19 cellular contexts compared by ENCODE assay signal in the genomic region with DNA sequence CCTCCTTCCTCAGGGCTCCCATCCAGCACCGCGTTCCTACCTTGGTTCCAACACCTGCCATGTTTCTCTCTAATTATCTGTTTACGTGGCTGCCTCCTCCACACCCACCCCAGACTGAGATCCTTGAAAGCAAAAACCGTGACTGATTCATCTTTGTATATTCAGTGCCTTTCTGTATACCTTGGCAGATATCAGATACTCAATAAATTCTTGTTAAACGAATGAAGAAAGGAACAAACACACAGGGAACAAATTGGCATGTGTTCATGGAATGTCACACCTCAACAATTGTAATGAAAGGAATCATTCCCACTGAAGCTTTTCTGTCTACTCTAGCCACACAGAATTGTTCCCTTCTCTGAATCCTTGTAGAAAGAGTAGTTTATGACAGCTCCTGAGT. TPM values are rescaled to one million over a fixed set of nuclear protein-coding genes. Genes with fewer than 3 reads are reported as not detected.
DNase-seq lines count a peak whose midpoint lies in the region; ATAC-seq, FAIRE-seq and TF ChIP-seq lines count a peak whose summit lies in the region.
"Had no signal": no experiment of that assay in that cellular context is flagged by ENCODE, and none has a peak within 500 bp of the region (broad histone marks: within the 10 kb centered on the region; RNA-seq: fewer than 3 reads in every experiment).

No MANE protein-coding gene starts in this region.

- no peak overlapping the region for H3K4me3 ChIP-seq in A549

- ATAC-seq in A549 = no peak
- ATAC-seq in GM18868 (IDR thresholded peaks at IDR 0.05; ENCODE audit: unreplicated experiment) = no peak
- no peak for ATAC-seq in HG03520 (IDR thresholded peaks at IDR 0.05; ENCODE audit: unreplicated experiment)
- ATAC-seq: T-helper 17 cell had no signal

- TF ChIP-seq RAD21 in A549 (conservative IDR thresholded peaks at IDR 0.05 in 1 of 2, IDR thresholded peaks at IDR 0.05 in 1 of 2) = no peak

- peak; percentile 49 for FAIRE-seq in A549 (lab: Jason Lieb, UNC)

- peaks cover 30% of the 10 kb centered on the region for H3K4me1 Mint-ChIP-seq in glutamatergic neuron (ENCODE audit: low read depth, unreplicated experiment)
- H3K4me1 Mint-ChIP-seq: T-helper 17 cell had no signal

- 63% methylated on average over 5 of the region's 5 CpGs for WGBS in A549 (ENCODE audit: missing lambda C conversion rate)

- CTCF ChIA-PET in A549 (lab: Yijun Ruan, JAX) = interaction anchor here (1.1 to 1.2 kb wide), 2 partner anchors 32 to 77 kb away, joined by 3 read pairs; no protein-coding TSS in a partner anchor

- DNase-seq in A549 (ENCODE audit: low read depth in 1 of 2, low spot score in 1 of 2) (no peak), DMS153 treated with DMSO at 0.1 percent for 48 hours (lab: John Stamatoyannopoulos, UW; ENCODE audit: unreplicated experiment) (peak; percentile 23), NCI-H2171 (lab: John Stamatoyannopoulos, UW) (peak; percentile 53), glutamatergic neuron (no peak), medulla oblongata (ENCODE audit: extremely low spot score) (no peak)
- DNase-seq: COR-L47, DMS79, H9, Karpas-422, MM.1S, NCI-H146, NCI-H2227 treated with DMSO at 0.1 percent for 48 hours, NCI-H526, SIG-M5, T-helper 17 cell had no signal

- peak overlapping the region; percentile 57 for H3K27ac Mint-ChIP-seq in glutamatergic neuron (ENCODE audit: unreplicated experiment)
- H3K27ac Mint-ChIP-seq: H9, T-helper 17 cell had no signal

- H3K27ac ChIP-seq in A549 = no peak overlapping the region

- peaks cover 7% of the 10 kb centered on the region for H3K9me3 Mint-ChIP-seq in glutamatergic neuron (ENCODE audit: unreplicated experiment)
- H3K9me3 Mint-ChIP-seq: H9 had no signal

- peaks cover 4% of the 10 kb centered on the region for H3K27me3 Mint-ChIP-seq in glutamatergic neuron (ENCODE audit: unreplicated experiment)

- no peaks in the 10 kb centered on the region for H3K9me3 ChIP-seq in A549

- no peak overlapping the region for H3K4me3 Mint-ChIP-seq in glutamatergic neuron (ENCODE audit: unreplicated experiment)
- H3K4me3 Mint-ChIP-seq: H9, T-helper 17 cell had no signal

- H3K36me3 Mint-ChIP-seq in glutamatergic neuron (ENCODE audit: unreplicated experiment) = peaks cover 5% of the 10 kb centered on the region

- peaks cover 10% of the 10 kb centered on the region; the same call in 2 of the 3 replicates for H3K4me1 ChIP-seq in A549

- H3K4me2 ChIP-seq in A549 = no peak overlapping the region

- POLR2A ChIA-PET in A549 (lab: Yijun Ruan, JAX) = no interaction called here

- TF ChIP-seq POLR2A in A549 (IDR thresholded peaks at IDR 0.05; ENCODE audit: low read length) = no peak

- TF ChIP-seq CTCF in A549 (IDR thresholded peaks at IDR 0.05) (no peak), glutamatergic neuron (IDR thresholded peaks at IDR 0.05; ENCODE audit: partially characterized antibody, unreplicated experiment) (no peak)

- TF ChIP-seq EP300 in A549 (IDR thresholded peaks at IDR 0.05) = no peak

TF ChIP-seq in A549, 52 proteins besides CTCF, POLR2A, EP300 and RAD21:
- no peak for TF ChIP-seq GATA3 (IDR thresholded peaks at IDR 0.05; ENCODE audit: borderline replicate concordance)
- no peak for TF ChIP-seq CBX8 (IDR thresholded peaks at IDR 0.05)

RNA-seq across cellular contexts. Expression of a gene that starts 20.4 kb away (rescaled TPM):
- polyA plus RNA-seq in A549 (2011; rRNA removed) = 0.04 TPM in 1 of 2 replicates, not detected in the other
- under 0.01 TPM in 1 of 2 replicates, not detected in the other for polyA plus RNA-seq in A549 (2012; cell fraction: cytosol; rRNA removed)
- polyA plus RNA-seq in A549 (2012; cell fraction: nucleus; rRNA removed) = 0.01 TPM in 2 replicates
- 0.01 TPM in 1 of 3 replicates, not detected in the others for polyA plus RNA-seq in A549 (2017; fragmentation: RNase III; extraction: RNeasy Plus Mini Kit Qiagen cat#74134 plus additional on column Dnase treatment)
- not detected in 2 replicates for polyA minus RNA-seq in A549 (2011; rRNA and poly(A)+ RNA removed)
- total RNA-seq in glutamatergic neuron (ENCODE audit: unreplicated experiment) = 29.0 TPM
- total RNA-seq: HT-29, RPMI7951, T-helper 17 cell had no signal

Comparison
In these comparisons a context has a peak if more than half of its experiments do, and no peak if none do; other contexts are left out.
1. DNase-seq: peak in DMS153 treated with DMSO at 0.1 percent for 48 hours (single experiment) and NCI-H2171 (single experiment); none in A549 (0 of 2), glutamatergic neuron (single experiment) and medulla oblongata (single experiment).